In genomic region chr15:61404567-61404966, GRCh38 we compare ENCODE assay signal across 20 cellular contexts.
DNase-seq lines count a peak whose midpoint lies in the region; ATAC-seq and TF ChIP-seq lines count a peak whose summit lies in the region.
"Had no signal": no experiment of that assay in that cellular context is flagged by ENCODE, and none has a peak within 500 bp of the region (broad histone marks: within the 10 kb centered on the region; RNA-seq: fewer than 3 reads in every experiment).

No MANE protein-coding gene starts in this region.

- POLR2A ChIA-PET in RWPE1 (lab: Yijun Ruan, JAX; ENCODE audit: low non-redundant PET) = no interaction called here

- ATAC-seq in foreskin keratinocyte = peak; percentile 55
- ATAC-seq: CD8-positive, alpha-beta T cell; GM12878; Right ventricle myocardium inferior had no signal

- H3K4me1 Mint-ChIP-seq in type B pancreatic cell (ENCODE audit: unreplicated experiment) = no peaks in the 10 kb centered on the region

- no peak overlapping the region for H3K27ac Mint-ChIP-seq in type B pancreatic cell
- H3K27ac Mint-ChIP-seq: CD8-positive, alpha-beta T cell had no signal

- peak; percentile 4 for DNase-seq in NK-92 treated with Interleukin-12 subunit alpha and Interleukin-12 subunit beta, amount 100 ng/mL, for 24 hours (lab: John Stamatoyannopoulos, UW)
- DNase-seq in NK-92 (lab: John Stamatoyannopoulos, UW; ENCODE audit: unreplicated experiment) (no peak), RWPE1 (ENCODE audit: low spot score) (peak; percentile 17), foreskin keratinocyte (peak in 1 of 2 donors; percentile 71), type B pancreatic cell (ENCODE audit: extremely low spot score, unreplicated experiment) (no peak), HuH-7.5 (ENCODE audit: low spot score) (no peak), posterior cingulate gyrus (no peak), anterior cingulate cortex (lab: John Stamatoyannopoulos, UW) (no peak)
- DNase-seq: CD8-positive, alpha-beta T cell; GDM1; Karpas-422; NCI-H1105; NCI-H187; NCI-H345; NCI-H69 had no signal

- H3K9me3 Mint-ChIP-seq in type B pancreatic cell = no peaks in the 10 kb centered on the region
- H3K9me3 Mint-ChIP-seq: CD8-positive, alpha-beta T cell had no signal

- no peak for TF ChIP-seq CTCF in RWPE1 (conservative IDR thresholded peaks at IDR 0.05; ENCODE audit: low read depth)
- no peak for TF ChIP-seq CTCF in foreskin keratinocyte (conservative IDR thresholded peaks at IDR 0.05)
- no peak for TF ChIP-seq CTCF in type B pancreatic cell (conservative IDR thresholded peaks at IDR 0.05)

- H3K4me3 Mint-ChIP-seq in type B pancreatic cell = peak overlapping the region; percentile 15
- H3K4me3 Mint-ChIP-seq: CD8-positive, alpha-beta T cell had no signal

- H3K4me1 ChIP-seq in foreskin keratinocyte = no peaks in the 10 kb centered on the region
- H3K4me1 ChIP-seq: BLaER1 had no signal

- peaks cover 21% of the 10 kb centered on the region for H3K27me3 Mint-ChIP-seq in type B pancreatic cell

- CTCF ChIA-PET in RWPE1 (lab: Yijun Ruan, JAX) = no interaction called here

- H3K27me3 ChIP-seq in foreskin keratinocyte = no peaks in the 10 kb centered on the region
- H3K27me3 ChIP-seq: BLaER1 had no signal

- H3K27ac ChIP-seq in RWPE1 (no peak overlapping the region), foreskin keratinocyte (no peak overlapping the region)
- H3K27ac ChIP-seq: 22Rv1, BLaER1, PC-9 had no signal

- intact Hi-C loops in posterior cingulate gyrus (cut with DNase I) = no loop called here

- no peaks in the 10 kb centered on the region for H3K36me3 Mint-ChIP-seq in type B pancreatic cell
- H3K36me3 Mint-ChIP-seq: CD8-positive, alpha-beta T cell had no signal

Comparison
In these comparisons a context has a peak if more than half of its experiments do, and no peak if none do; other contexts are left out.
1. DNase-seq: peak in NK-92 treated with Interleukin-12 subunit alpha and Interleukin-12 subunit beta, amount 100 ng/mL, for 24 hours (single experiment) and RWPE1 (single experiment); none in NK-92 (single experiment), type B pancreatic cell (single experiment), HuH-7.5 (single experiment), posterior cingulate gyrus (0 of 10) and anterior cingulate cortex (0 of 58).